Comparison of ENCODE assay signal across 13 cellular contexts in the genomic region with DNA sequence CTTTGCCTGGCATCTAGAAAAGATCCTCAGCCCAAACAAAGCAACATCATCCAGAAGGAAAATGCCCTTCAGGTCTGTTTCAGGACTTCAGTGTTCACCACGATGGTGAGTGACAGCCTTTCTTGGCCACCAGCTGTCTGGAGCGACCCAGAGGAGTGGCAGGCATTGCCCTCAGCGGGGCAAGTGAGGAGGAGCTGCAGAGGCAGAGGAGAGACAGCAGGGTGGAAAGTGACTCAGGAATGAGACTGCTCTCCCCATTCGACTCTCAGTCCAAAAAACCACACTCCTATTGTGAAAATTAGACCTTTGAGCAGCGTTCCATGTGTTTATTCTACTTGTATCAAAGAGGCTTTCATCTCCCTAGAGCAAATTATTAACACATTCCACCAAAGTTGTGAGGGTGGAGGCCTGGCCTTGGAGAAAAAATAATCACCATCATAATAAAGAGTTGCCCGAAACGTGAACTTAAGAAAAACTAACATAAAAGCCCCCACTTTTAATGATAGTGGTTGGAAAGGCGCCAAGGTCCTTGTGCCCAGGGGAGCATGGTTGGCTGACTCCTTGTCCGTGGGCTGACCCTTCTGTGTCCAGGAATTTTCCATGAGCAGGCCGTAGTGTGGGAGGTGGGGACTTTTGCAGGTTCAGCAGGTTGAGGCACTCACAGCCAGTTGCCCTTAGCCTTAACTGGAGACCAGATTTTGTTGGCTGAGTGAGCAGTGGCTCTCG.
A peak's percentile ranks its signal among the peaks of the same experiment; 100 is the strongest.
DNase-seq lines count a peak whose midpoint lies in the region; ATAC-seq and TF ChIP-seq lines count a peak whose summit lies in the region.
"Had no signal": no experiment of that assay in that cellular context is flagged by ENCODE, and none has a peak within 500 bp of the region (broad histone marks: within the 10 kb centered on the region; RNA-seq: fewer than 3 reads in every experiment).

No MANE protein-coding gene starts in this region.

- TF ChIP-seq CTCF in breast epithelium (IDR thresholded peaks at IDR 0.05) (no peak), left lung (IDR thresholded peaks at IDR 0.05) (no peak), thoracic aorta (IDR thresholded peaks at IDR 0.05) (no peak)

- H3K27ac Mint-ChIP-seq in activated T-cell treated with anti-CD3 and anti-CD28 coated beads, Interleukin-2, amount 50 U/mL, for 72 hours = no peak overlapping the region
- H3K27ac Mint-ChIP-seq: activated T-helper 1 cell treated with anti-CD3 and anti-CD28 coated beads, Interleukin-12 subunit alpha, Interleukin-12 subunit beta, Interleukin-2, Interleukin-4 antibody, amounts not matched to agents 30 ng/mL and 10 ng/mL and 1 ng/mL, durations not matched to agents 14 hours and 24 hours and 36 hours had no signal

- H3K4me1 Mint-ChIP-seq in activated T-cell treated with anti-CD3 and anti-CD28 coated beads, Interleukin-2, amount 50 U/mL, for 72 hours (ENCODE audit: low read depth) = peaks cover 19% of the 10 kb centered on the region

- intact Hi-C loops in breast epithelium (cut with DNase I; ENCODE audit: low total_unique reads) (no loop called here), left lung (cut with DNase I) (no loop called here)

- no peaks in the 10 kb centered on the region for H3K27me3 Mint-ChIP-seq in activated T-cell treated with anti-CD3 and anti-CD28 coated beads, Interleukin-2, amount 50 U/mL, for 72 hours (ENCODE audit: low read depth)

- no peak for TF ChIP-seq POLR2A in breast epithelium (IDR thresholded peaks at IDR 0.05)

- ATAC-seq in left lung (peak; percentile 83), thoracic aorta (ENCODE audit: insufficient number of reproducible peaks, low FRiP score, low read depth) (peak; percentile 5), GM18870 (IDR thresholded peaks at IDR 0.05; ENCODE audit: unreplicated experiment) (no peak), HG03378 (IDR thresholded peaks at IDR 0.05; ENCODE audit: unreplicated experiment) (no peak)
- no peak for ATAC-seq in activated T-cell treated with anti-CD3 and anti-CD28 coated beads, Interleukin-2, amount 50 U/mL, for 72 hours (replicated peaks in 1 of 2)

- peak; percentile 42 for DNase-seq in HT1080 (ENCODE audit: low read depth)
- no peak for DNase-seq in breast epithelium (ENCODE audit: low spot score in 2 of 2)
- DNase-seq in left lung = peak in 1 of 2 donors; percentile 52
- DNase-seq in thoracic aorta (ENCODE audit: low spot score) = no peak
- no peak for DNase-seq in activated T-cell treated with anti-CD3 and anti-CD28 coated beads, Interleukin-2, amount 50 U/mL, for 72 hours
- no peak for DNase-seq in hippocampal formation (lab: John Stamatoyannopoulos, UW)
- DNase-seq: DND-41; effector memory CD4-positive, alpha-beta T cell; NCI-H510A; T-helper 2 cell had no signal

- no peaks in the 10 kb centered on the region for H3K27me3 ChIP-seq in breast epithelium
- H3K27me3 ChIP-seq in left lung = no peaks in the 10 kb centered on the region
- H3K27me3 ChIP-seq in thoracic aorta (replicated peaks; ENCODE audit: insufficient read depth) = no peaks in the 10 kb centered on the region

- H3K9me3 ChIP-seq in breast epithelium = no peaks in the 10 kb centered on the region
- H3K9me3 ChIP-seq in left lung = no peaks in the 10 kb centered on the region
- H3K9me3 ChIP-seq in thoracic aorta = no peaks in the 10 kb centered on the region

- no peak overlapping the region for H3K4me3 Mint-ChIP-seq in activated T-cell treated with anti-CD3 and anti-CD28 coated beads, Interleukin-2, amount 50 U/mL, for 72 hours
- H3K4me3 Mint-ChIP-seq: activated T-helper 1 cell treated with anti-CD3 and anti-CD28 coated beads, Interleukin-12 subunit alpha, Interleukin-12 subunit beta, Interleukin-2, Interleukin-4 antibody, amounts not matched to agents 30 ng/mL and 10 ng/mL and 1 ng/mL, durations not matched to agents 14 hours and 24 hours and 36 hours had no signal

- H3K27ac ChIP-seq in breast epithelium = peak overlapping the region; percentile 21 to 59
- peak overlapping the region in 1 of 2 donors; percentile 15 for H3K27ac ChIP-seq in left lung
- H3K27ac ChIP-seq in thoracic aorta = peak overlapping the region; percentile 10 to 32

- H3K36me3 ChIP-seq in breast epithelium (no peaks in the 10 kb centered on the region), left lung (no peaks in the 10 kb centered on the region), thoracic aorta (no peaks in the 10 kb centered on the region)

- H3K9me3 Mint-ChIP-seq in activated T-cell treated with anti-CD3 and anti-CD28 coated beads, Interleukin-2, amount 50 U/mL, for 72 hours = peaks cover 2 to 3% of the 10 kb centered on the region in 2 donors

- peaks cover 0 to 3% of the 10 kb centered on the region in 2 donors for H3K36me3 Mint-ChIP-seq in activated T-cell treated with anti-CD3 and anti-CD28 coated beads, Interleukin-2, amount 50 U/mL, for 72 hours (ENCODE audit: insufficient read depth in 2 of 2)

- peak overlapping the region in 1 of 3 donors; percentile 19 for H3K4me3 ChIP-seq in breast epithelium
- no peak overlapping the region for H3K4me3 ChIP-seq in left lung
- no peak overlapping the region for H3K4me3 ChIP-seq in thoracic aorta

- peaks cover 0 to 6% of the 10 kb centered on the region in 2 donors for H3K4me1 ChIP-seq in breast epithelium
- H3K4me1 ChIP-seq in left lung = peaks cover 0 to 8% of the 10 kb centered on the region in 2 donors
- peaks cover 4 to 44% of the 10 kb centered on the region in 2 donors for H3K4me1 ChIP-seq in thoracic aorta (ENCODE audit: control insufficient read depth in 1 of 2, low read depth in 2 of 2)

Comparison
In these comparisons a context has a peak if more than half of its experiments do, and no peak if none do; other contexts are left out.
1. ATAC-seq: peak in left lung (single experiment) and thoracic aorta (single experiment); none in activated T-cell treated with anti-CD3 and anti-CD28 coated beads, Interleukin-2, amount 50 U/mL, for 72 hours (0 of 2), GM18870 (single experiment) and HG03378 (single experiment).